Comparison of ENCODE assay signal across 29 cellular contexts in the genomic region with DNA sequence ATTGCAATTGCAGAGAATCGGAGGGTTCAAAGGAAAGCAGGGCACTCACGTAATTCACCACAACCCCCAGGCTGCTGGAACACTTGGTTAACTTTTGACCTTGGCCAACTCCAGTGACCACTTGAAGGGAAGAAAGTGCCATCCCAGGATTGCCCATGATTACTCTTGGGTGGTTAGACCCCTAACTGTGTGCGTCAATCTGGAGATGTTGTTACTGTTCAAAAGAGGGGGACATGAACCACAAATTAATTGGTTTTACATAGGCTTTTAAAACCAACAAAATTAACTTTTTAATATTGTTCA.
"Had no signal": no experiment of that assay in that cellular context is flagged by ENCODE, and none has a peak within 500 bp of the region (broad histone marks: within the 10 kb centered on the region; RNA-seq: fewer than 3 reads in every experiment).

No MANE protein-coding gene starts in this region.

- H3K27me3 ChIP-seq: esophagus muscularis mucosa, foreskin keratinocyte, gastroesophageal sphincter, heart left ventricle, hepatocyte, neural progenitor cell, right atrium auricular region, sigmoid colon, tibial nerve, upper lobe of right lung, uterus had no signal

- DNase-seq: dermis blood vessel endothelial cell; effector memory CD4-positive, alpha-beta T cell; foreskin keratinocyte; heart left ventricle; kidney; mesendoderm; midbrain; naive thymus-derived CD4-positive, alpha-beta T cell; sigmoid colon; stimulated activated CD4-positive, alpha-beta T cell treated with anti-CD3 and anti-CD28 coated beads, Interleukin-2, amount 100 ng/mL, for 24 hours; stimulated activated CD4-positive, alpha-beta T cell treated with anti-CD3 and anti-CD28 coated beads, Interleukin-4, amount 100 ng/mL, for 24 hours; stimulated activated naive CD8-positive, alpha-beta T cell treated with anti-CD3 and anti-CD28 coated beads, Interleukin-15, Interleukin-2, amounts not matched to agents 100 U/mL and 50 U/mL, for 24 hours; substantia nigra; upper lobe of right lung; uterus had no signal

- H3K9me3 Mint-ChIP-seq: nephron; neural progenitor cell; stimulated activated effector memory CD8-positive, alpha-beta T cell treated with anti-CD3 and anti-CD28 coated beads, Interleukin-12 subunit alpha, Interleukin-12 subunit beta, amount 100 ng/mL, for 72 hours had no signal

- H3K27me3 Mint-ChIP-seq: naive thymus-derived CD4-positive, alpha-beta T cell had no signal

- H3K9ac ChIP-seq: neural progenitor cell, parathyroid adenoma had no signal

- H3K4me3 ChIP-seq: coronary artery, esophagus muscularis mucosa, gastroesophageal sphincter, heart left ventricle, hepatocyte, lung, neural progenitor cell, prostate gland, right atrium auricular region, sigmoid colon, thoracic aorta, tibial nerve, upper lobe of right lung, uterus had no signal

- H3K79me2 ChIP-seq: hepatocyte, parathyroid adenoma had no signal

- H3K9me3 ChIP-seq: esophagus muscularis mucosa, gastroesophageal sphincter, heart left ventricle, prostate gland, right atrium auricular region, sigmoid colon, thoracic aorta, tibial nerve, upper lobe of right lung, uterus had no signal

- H3K36me3 Mint-ChIP-seq: neural progenitor cell had no signal

- H3K4me1 ChIP-seq: esophagus muscularis mucosa, gastroesophageal sphincter, neural progenitor cell, parathyroid adenoma, prostate gland, right atrium auricular region, sigmoid colon, uterus had no signal

- ATAC-seq: foreskin keratinocyte; gastroesophageal sphincter; heart left ventricle; naive thymus-derived CD4-positive, alpha-beta T cell; stimulated activated effector memory CD8-positive, alpha-beta T cell treated with anti-CD3 and anti-CD28 coated beads, Interleukin-12 subunit alpha, Interleukin-12 subunit beta, amount 100 ng/mL, for 72 hours; stimulated activated naive CD8-positive, alpha-beta T cell treated with anti-CD3 and anti-CD28 coated beads, Interleukin-15, Interleukin-2, amounts not matched to agents 100 U/mL and 50 U/mL, for 24 hours; upper lobe of right lung had no signal

- H3K36me3 ChIP-seq: esophagus muscularis mucosa, gastroesophageal sphincter, heart left ventricle, neural progenitor cell, prostate gland, right atrium auricular region, sigmoid colon, thoracic aorta, tibial nerve, upper lobe of right lung, uterus had no signal

- H3K27ac Mint-ChIP-seq: nephron; neural progenitor cell; stimulated activated effector memory CD8-positive, alpha-beta T cell treated with anti-CD3 and anti-CD28 coated beads, Interleukin-12 subunit alpha, Interleukin-12 subunit beta, amount 100 ng/mL, for 72 hours had no signal

- H3K27ac ChIP-seq: coronary artery, esophagus muscularis mucosa, foreskin keratinocyte, gastroesophageal sphincter, heart left ventricle, hepatocyte, neural progenitor cell, parathyroid adenoma, prostate gland, right atrium auricular region, sigmoid colon, thoracic aorta, tibial nerve, upper lobe of right lung, uterus had no signal

- H3K4me3 Mint-ChIP-seq: naive thymus-derived CD4-positive, alpha-beta T cell; nephron; neural progenitor cell; stimulated activated effector memory CD8-positive, alpha-beta T cell treated with anti-CD3 and anti-CD28 coated beads, Interleukin-12 subunit alpha, Interleukin-12 subunit beta, amount 100 ng/mL, for 72 hours had no signal

- H3K4me1 Mint-ChIP-seq: nephron, neural progenitor cell had no signal

- FAIRE-seq: endothelial cell of umbilical vein, kidney had no signal

- H3K4me2 ChIP-seq: hepatocyte, neural progenitor cell had no signal

- H2AFZ ChIP-seq: hepatocyte, neural progenitor cell, parathyroid adenoma had no signal
